ENCODE assay signal across 8 cellular contexts in the genomic region with DNA sequence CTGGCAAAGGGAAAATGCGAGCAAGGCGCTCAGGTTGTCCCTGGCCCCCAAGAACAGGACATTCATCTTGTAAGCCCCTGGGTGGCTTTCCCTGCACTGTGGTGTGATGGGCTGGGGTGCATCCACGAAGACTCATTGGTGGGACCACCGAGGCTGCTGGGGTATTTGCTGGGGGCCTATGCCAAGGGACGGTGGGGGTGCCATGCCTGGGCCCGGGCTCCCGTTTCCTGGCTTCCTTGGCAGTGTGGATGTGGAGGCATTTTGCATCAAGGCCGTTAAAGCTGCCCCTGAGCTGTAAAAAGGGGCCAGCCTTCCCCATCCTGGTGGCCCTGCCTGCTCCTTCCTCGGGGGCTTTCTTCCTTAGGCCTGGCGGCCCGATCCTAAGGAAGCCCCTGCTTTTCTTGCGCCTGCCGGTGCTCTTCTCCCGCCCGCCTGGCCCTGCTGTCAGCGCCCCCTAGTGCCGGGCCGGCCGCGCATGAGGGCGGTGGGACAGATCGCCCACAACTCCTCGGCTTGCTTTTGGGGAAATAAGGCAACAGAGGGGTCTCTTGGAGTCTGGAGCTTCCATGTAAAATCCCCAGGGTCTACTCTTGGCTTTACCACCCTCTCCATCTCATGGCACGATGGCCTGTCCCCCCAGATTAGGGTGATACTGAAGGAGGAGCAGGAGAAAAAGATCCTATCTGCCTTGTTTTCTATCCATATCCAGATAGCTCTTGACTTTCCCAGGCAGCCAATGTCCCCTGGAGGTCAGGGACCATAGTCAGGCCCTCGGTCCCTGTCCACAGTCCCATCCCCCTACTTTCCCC.
A peak's percentile ranks its signal among the peaks of the same experiment; 100 is the strongest.
DNase-seq lines count a peak whose midpoint lies in the region; ATAC-seq and TF ChIP-seq lines count a peak whose summit lies in the region.

No MANE protein-coding gene starts in this region.

- H3K27ac Mint-ChIP-seq in nephron = peak overlapping the region; percentile 41 to 88 (median 81)

- peaks cover 10% of the 10 kb centered on the region for H3K36me3 Mint-ChIP-seq in nephron (ENCODE audit: low read depth)

- H3K27ac ChIP-seq in VCaP = no peak overlapping the region

- peaks cover 67% of the 10 kb centered on the region for H3K4me1 Mint-ChIP-seq in nephron

- TF ChIP-seq CTCF in AG09319 (IDR thresholded peaks at IDR 0.05; ENCODE audit: low read depth, low read length) = peak; percentile 95
- peak; percentile 98 for TF ChIP-seq CTCF in HFF-Myc (IDR thresholded peaks at IDR 0.05; ENCODE audit: low read depth, low read length, missing control alignments)
- TF ChIP-seq CTCF in VCaP (conservative IDR thresholded peaks at IDR 0.05) = peak; percentile 76
- TF ChIP-seq CTCF in epithelial cell of esophagus (IDR thresholded peaks at IDR 0.05; ENCODE audit: insufficient read depth, low read depth, low read length, missing control alignments) = peak; percentile 81
- TF ChIP-seq CTCF in nephron (IDR thresholded peaks at IDR 0.05; ENCODE audit: unreplicated experiment in 3 of 3) = peak; percentile 88 to 94 (median 93)

- peaks cover 33% of the 10 kb centered on the region for H3K27me3 Mint-ChIP-seq in nephron (ENCODE audit: low read depth)

- H3K9me3 Mint-ChIP-seq in nephron = no peaks in the 10 kb centered on the region

- no peak overlapping the region for H3K4me3 Mint-ChIP-seq in nephron

- no peak overlapping the region for H3K4me3 ChIP-seq in HFF-Myc (replicated peaks; ENCODE audit: low read depth, low read length)
- no peak overlapping the region for H3K4me3 ChIP-seq in epithelial cell of esophagus (ENCODE audit: low read length)

- ATAC-seq in HG03175 (IDR thresholded peaks at IDR 0.05; ENCODE audit: unreplicated experiment) = no peak
- ATAC-seq in HG03045 (IDR thresholded peaks at IDR 0.05; ENCODE audit: unreplicated experiment) = no peak

- no peak for DNase-seq in AG09319 (ENCODE audit: extremely low read depth, low read depth)
- DNase-seq in HFF-Myc (ENCODE audit: extremely low read depth, low read depth) = no peak
- peak; percentile 37 for DNase-seq in epithelial cell of esophagus (ENCODE audit: low read depth)
- no peak for DNase-seq in MV-4-11 (lab: John Stamatoyannopoulos, UW)
